ENCODE assay signal across 31 cellular contexts in genomic region chr13:110435331-110435730, GRCh38.
"Had no signal": no experiment of that assay in that cellular context is flagged by ENCODE, and none has a peak within 500 bp of the region (broad histone marks: within the 10 kb centered on the region; RNA-seq: fewer than 3 reads in every experiment).

No MANE protein-coding gene starts in this region.

- H3K4me1 Mint-ChIP-seq: naive thymus-derived CD8-positive, alpha-beta T cell; neural crest cell; stimulated activated naive B cell treated with anti-CD40 and anti-IgM and Interleukin-4, amounts not matched to agents 10 μg/mL and 1 μg/mL and 100 μg/mL, for 72 hours had no signal

- H3K36me3 ChIP-seq: neutrophil, ovary had no signal

- H3K27ac ChIP-seq: neutrophil, ovary, parathyroid adenoma, psoas muscle, right lobe of liver, spleen, stomach, thyroid gland, upper lobe of left lung, vagina had no signal

- H3K9me3 Mint-ChIP-seq: naive thymus-derived CD8-positive, alpha-beta T cell; natural killer cell treated with Interleukin-12 subunit alpha and Interleukin-12 subunit beta and Interleukin-15 and Interleukin-18, amount 100 ng/mL, for 72 hours; nephron progenitor cell; neural crest cell; stimulated activated naive B cell treated with anti-CD40 and anti-IgM and Interleukin-4, amounts not matched to agents 10 μg/mL and 1 μg/mL and 100 μg/mL, for 72 hours; stimulated activated naive CD8-positive, alpha-beta T cell treated with anti-CD3 and anti-CD28 coated beads, Interleukin-15, Interleukin-2, amounts not matched to agents 100 ng/mL and 50 ng/mL, for 24 hours had no signal

- DNase-seq: naive thymus-derived CD8-positive, alpha-beta T cell; nephron progenitor cell; nucleus accumbens; ovary; psoas muscle; right cardiac atrium; right lobe of liver; sigmoid colon; small intestine; spleen; stimulated activated CD4-positive, alpha-beta T cell treated with anti-CD3 and anti-CD28 coated beads, Interleukin-12 subunit alpha, Interleukin-12 subunit beta, amount 100 ng/mL, for 4 hours; stimulated activated CD4-positive, alpha-beta T cell treated with anti-CD3 and anti-CD28 coated beads, Interleukin-1b, Interleukin-23, amount 100 ng/mL, for 48 hours; stimulated activated CD4-positive, alpha-beta T cell treated with anti-CD3 and anti-CD28 coated beads, Interleukin-4, amount 100 ng/mL, for 1 hour; stimulated activated CD4-positive, alpha-beta T cell treated with anti-CD3 and anti-CD28 coated beads, Interleukin-4, amount 100 ng/mL, for 4 hours; stimulated activated CD8-positive, alpha-beta memory T cell treated with anti-CD3 and anti-CD28 coated beads, Interleukin-4, amount 100 ng/mL, for 48 hours; stimulated activated naive B cell treated with anti-CD40 and anti-IgM and Interleukin-4, amounts not matched to agents 10 μg/mL and 1 μg/mL and 100 μg/mL, for 72 hours; stimulated activated naive CD4-positive, alpha-beta T cell treated with Interleukin-2 at 50 U/mL for 16 hours; stomach; thyroid gland; trophoblast cell; upper lobe of left lung had no signal

- H3K9me3 ChIP-seq: neutrophil, ovary, psoas muscle, right lobe of liver, sigmoid colon, spleen, stomach, thoracic aorta, thyroid gland, tibial nerve, upper lobe of left lung, vagina had no signal

- H3K27ac Mint-ChIP-seq: naive thymus-derived CD8-positive, alpha-beta T cell; natural killer cell treated with Interleukin-12 subunit alpha and Interleukin-12 subunit beta and Interleukin-15 and Interleukin-18, amount 100 ng/mL, for 72 hours; nephron progenitor cell; progenitor cell of endocrine pancreas; stimulated activated naive B cell treated with anti-CD40 and anti-IgM and Interleukin-4, amounts not matched to agents 10 μg/mL and 1 μg/mL and 100 μg/mL, for 72 hours; stimulated activated naive CD8-positive, alpha-beta T cell treated with anti-CD3 and anti-CD28 coated beads, Interleukin-15, Interleukin-2, amounts not matched to agents 100 ng/mL and 50 ng/mL, for 24 hours had no signal

- H3K36me3 Mint-ChIP-seq: natural killer cell treated with Interleukin-12 subunit alpha and Interleukin-12 subunit beta and Interleukin-15 and Interleukin-18, amount 100 ng/mL, for 72 hours; stimulated activated naive B cell treated with anti-CD40 and anti-IgM and Interleukin-4, amounts not matched to agents 10 μg/mL and 1 μg/mL and 100 μg/mL, for 72 hours had no signal

- H3K4me3 ChIP-seq: ovary, psoas muscle, right lobe of liver, sigmoid colon, spleen, stomach, thoracic aorta, thyroid gland, tibial nerve, upper lobe of left lung, vagina had no signal

- FAIRE-seq: small intestine, urothelium cell line had no signal

- H3K27me3 ChIP-seq: ovary, right lobe of liver, sigmoid colon, stomach, thyroid gland, tibial nerve, upper lobe of left lung, vagina had no signal

- ATAC-seq: naive thymus-derived CD8-positive, alpha-beta T cell; natural killer cell treated with Interleukin-12 subunit alpha and Interleukin-12 subunit beta and Interleukin-15 and Interleukin-18, amount 100 ng/mL, for 72 hours; right cardiac atrium; right lobe of liver; stimulated activated naive B cell treated with anti-CD40 and anti-IgM and Interleukin-4, amounts not matched to agents 10 μg/mL and 1 μg/mL and 100 μg/mL, for 72 hours had no signal

- H3K27me3 Mint-ChIP-seq: progenitor cell of endocrine pancreas had no signal

- H3K4me1 ChIP-seq: parathyroid adenoma, right lobe of liver, vagina had no signal

- H3K4me3 Mint-ChIP-seq: naive thymus-derived CD8-positive, alpha-beta T cell; natural killer cell treated with Interleukin-12 subunit alpha and Interleukin-12 subunit beta and Interleukin-15 and Interleukin-18, amount 100 ng/mL, for 72 hours; nephron progenitor cell; neural crest cell; stimulated activated naive B cell treated with anti-CD40 and anti-IgM and Interleukin-4, amounts not matched to agents 10 μg/mL and 1 μg/mL and 100 μg/mL, for 72 hours; stimulated activated naive CD8-positive, alpha-beta T cell treated with anti-CD3 and anti-CD28 coated beads, Interleukin-15, Interleukin-2, amounts not matched to agents 100 ng/mL and 50 ng/mL, for 24 hours had no signal
